Comparison of ENCODE assay signal across 5 cellular contexts in genomic region chr4:155515444-155515843, GRCh38.
"Had no signal": no experiment of that assay in that cellular context is flagged by ENCODE, and none has a peak within 500 bp of the region (broad histone marks: within the 10 kb centered on the region; RNA-seq: fewer than 3 reads in every experiment).

No MANE protein-coding gene starts in this region.

- H3K4me2 ChIP-seq: GM23338 had no signal

- H3K27ac ChIP-seq: HL-60 had no signal

- ATAC-seq: GM23338, HepG2 had no signal

- DNase-seq: H9, HCEC 1CT had no signal

- H2AFZ ChIP-seq: GM23338 had no signal

- H3K4me3 ChIP-seq: GM23338 had no signal
